Comparison of ENCODE assay signal across 13 cellular contexts in the genomic region with DNA sequence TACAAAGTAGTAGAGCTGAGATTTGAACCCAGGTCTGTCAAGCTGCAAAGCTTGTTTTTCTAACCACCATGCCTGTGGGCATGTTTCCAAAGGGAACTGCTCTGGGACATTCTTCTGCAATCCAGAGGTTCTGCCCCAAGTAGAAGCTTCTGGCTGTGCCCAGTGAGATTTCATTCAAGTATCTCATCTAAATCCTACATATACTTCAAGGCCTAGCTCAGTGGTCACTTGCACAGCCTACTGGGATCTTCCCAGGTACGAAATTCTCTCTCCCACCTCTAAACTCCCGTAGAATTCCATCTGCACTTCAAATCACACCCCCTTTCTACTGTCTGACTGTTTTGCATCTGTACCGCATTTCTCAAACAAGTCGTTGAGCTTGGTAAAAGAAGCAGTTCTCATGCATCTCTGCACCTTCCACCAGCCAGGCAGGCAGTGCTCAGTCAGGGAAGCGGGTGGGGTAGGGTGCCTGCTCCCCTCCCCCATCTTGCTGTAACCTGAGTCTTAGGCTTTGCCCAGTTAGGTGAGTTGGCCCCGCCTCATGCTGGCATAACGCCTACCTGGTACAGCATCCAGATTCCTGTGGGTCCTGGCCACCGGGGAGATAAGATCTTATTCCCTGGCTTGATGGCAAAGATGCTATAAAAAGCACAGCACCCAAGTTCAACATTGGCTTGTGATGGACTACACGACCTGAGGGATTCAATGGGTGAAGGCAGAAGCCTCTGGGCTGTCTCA. TPM values are rescaled to one million over a fixed set of nuclear protein-coding genes. Genes with fewer than 3 reads are reported as not detected.
DNase-seq lines count a peak whose midpoint lies in the region; ATAC-seq and TF ChIP-seq lines count a peak whose summit lies in the region.
"Had no signal": no experiment of that assay in that cellular context is flagged by ENCODE, and none has a peak within 500 bp of the region (broad histone marks: within the 10 kb centered on the region; RNA-seq: fewer than 3 reads in every experiment).

No MANE protein-coding gene starts in this region.

- H3K4me3 ChIP-seq in BLaER1 = no peak overlapping the region
- peak overlapping the region; percentile 47; the same call in 1 of the 2 replicates for H3K4me3 ChIP-seq in Karpas-422 (ENCODE audit: low read length)
- no peak overlapping the region for H3K4me3 ChIP-seq in RWPE2 (ENCODE audit: severe bottlenecking)
- no peak overlapping the region for H3K4me3 ChIP-seq in lung
- H3K4me3 ChIP-seq: esophagus muscularis mucosa had no signal

- peaks cover 100% of the 10 kb centered on the region for H3K79me2 ChIP-seq in Karpas-422 (ENCODE audit: low read length)

- H3K36me3 ChIP-seq in BLaER1 (peaks cover 9% of the 10 kb centered on the region; the same call in 1 of the 2 replicates), Karpas-422 (ENCODE audit: insufficient read depth, low read length) (peaks cover 15% of the 10 kb centered on the region), RWPE2 (ENCODE audit: low read depth) (peaks cover 25% of the 10 kb centered on the region; the same call in 1 of the 2 replicates), lung (ENCODE audit: control insufficient read depth in 2 of 2, insufficient read depth in 2 of 2, low read length in 2 of 2) (peaks cover 0 to 3% of the 10 kb centered on the region in 2 donors)
- H3K36me3 ChIP-seq: esophagus muscularis mucosa had no signal

- no peak overlapping the region for H2AFZ ChIP-seq in Karpas-422 (ENCODE audit: low read length)

- WGBS in lung, 2 donors = 70 to 88% methylated on average over 9 of the region's 9 CpGs

- H3K27ac ChIP-seq in BLaER1 (no peak overlapping the region), Karpas-422 (ENCODE audit: low read length) (peak overlapping the region; percentile 99), RWPE2 (ENCODE audit: poor library complexity, severe bottlenecking) (peak overlapping the region; percentile 78), lung (ENCODE audit: low read depth in 1 of 2, low read length in 1 of 2) (no peak overlapping the region)
- H3K27ac ChIP-seq: esophagus muscularis mucosa had no signal

- no peaks in the 10 kb centered on the region for H3K9me2 ChIP-seq in Karpas-422 (replicated peaks; ENCODE audit: insufficient read depth, low read length)

- no peaks in the 10 kb centered on the region for H3K27me3 ChIP-seq in BLaER1
- no peaks in the 10 kb centered on the region for H3K27me3 ChIP-seq in Karpas-422 (ENCODE audit: low read length)
- H3K27me3 ChIP-seq in RWPE2 (ENCODE audit: insufficient read depth, poor library complexity, severe bottlenecking) = no peaks in the 10 kb centered on the region
- H3K27me3 ChIP-seq in lung (ENCODE audit: control insufficient read depth, insufficient read depth) = no peaks in the 10 kb centered on the region
- H3K27me3 ChIP-seq: esophagus muscularis mucosa had no signal

- H3K9me3 ChIP-seq in BLaER1 = no peaks in the 10 kb centered on the region
- H3K9me3 ChIP-seq in Karpas-422 (ENCODE audit: low read length) = no peaks in the 10 kb centered on the region
- no peaks in the 10 kb centered on the region for H3K9me3 ChIP-seq in RWPE2 (ENCODE audit: severe bottlenecking)
- no peaks in the 10 kb centered on the region for H3K9me3 ChIP-seq in lung (ENCODE audit: control insufficient read depth in 2 of 2, insufficient read depth in 1 of 2, low read length in 1 of 2)
- H3K9me3 ChIP-seq: esophagus muscularis mucosa had no signal

- DNase-seq in Karpas-422 (no peak), RWPE2 (ENCODE audit: low spot score) (peak; percentile 86), lung (ENCODE audit: low spot score) (peak; percentile 56), HUDEP-2 (lab: John Stamatoyannopoulos, UW; ENCODE audit: unreplicated experiment in 76 of 76) (no peak), SK-N-DZ (ENCODE audit: low spot score) (no peak)
- DNase-seq: GF-D8; HCEC 1CT; stimulated activated naive CD4-positive, alpha-beta T cell treated with Interleukin-2 at 50 U/mL for 16 hours; T-helper 9 cell had no signal

- H3K4me1 ChIP-seq in BLaER1 (peaks cover 53% of the 10 kb centered on the region), Karpas-422 (ENCODE audit: low read length) (peaks cover 100% of the 10 kb centered on the region), RWPE2 (ENCODE audit: insufficient read depth, poor library complexity, severe bottlenecking) (peaks cover 59% of the 10 kb centered on the region), lung (ENCODE audit: control insufficient read depth in 2 of 2, insufficient read depth in 2 of 2, low read length in 2 of 2) (peaks cover 18 to 20% of the 10 kb centered on the region in 2 donors)

- TF ChIP-seq CTCF in RWPE2 (IDR thresholded peaks at IDR 0.05; ENCODE audit: poor library complexity, severe bottlenecking) = no peak
- TF ChIP-seq CTCF in lung (IDR thresholded peaks at IDR 0.05; ENCODE audit: control extremely low read depth, extremely low read depth) = no peak

- peak; percentile 52 for ATAC-seq in RWPE2 (ENCODE audit: low read depth)
- ATAC-seq in lung (ENCODE audit: insufficient read depth, low FRiP score) = no peak
- no peak for ATAC-seq in GM18870 (IDR thresholded peaks at IDR 0.05; ENCODE audit: unreplicated experiment)
- ATAC-seq in GM21423 (IDR thresholded peaks at IDR 0.05; ENCODE audit: unreplicated experiment) = no peak

- H4K20me1 ChIP-seq in BLaER1 = peaks cover 5% of the 10 kb centered on the region; the same call in 1 of the 2 replicates
- peaks cover 39% of the 10 kb centered on the region; the same call in 1 of the 2 replicates for H4K20me1 ChIP-seq in Karpas-422 (ENCODE audit: insufficient read depth, low read depth, low read length)

- H3K9ac ChIP-seq in BLaER1 (no peak overlapping the region), Karpas-422 (ENCODE audit: low read length) (peak overlapping the region; percentile 59)

- peak overlapping the region; percentile 34; the same call in 1 of the 2 replicates for H3K4me2 ChIP-seq in BLaER1
- H3K4me2 ChIP-seq in Karpas-422 (ENCODE audit: low read depth, low read length, poor library complexity, severe bottlenecking) = peak overlapping the region; percentile 72

RNA-seq across cellular contexts. Expression of gene SLC9A1, which starts 13.5 kb away (rescaled TPM):
- 35.3 and 48.6 TPM in 2 replicates for total RNA-seq in Karpas-422 (2014; rRNA removed; shearing (Covaris generic); ENCODE audit: low replicate concordance)
- total RNA-seq in lung = 10 to 100 TPM; 19.3 to 48.0 TPM
- 10 to 100 TPM; 19.7 to 29.6 TPM for polyA plus RNA-seq in lung
- polyA plus RNA-seq in SK-N-DZ (2014; cell fraction: cytosol; rRNA removed) = 3.7 and 5.6 TPM in 2 replicates
- 2.2 and 5.6 TPM in 2 replicates for polyA plus RNA-seq in SK-N-DZ (2014; cell fraction: nucleus; rRNA removed)

Comparison
In these comparisons a context has a peak if more than half of its experiments do, and no peak if none do; other contexts are left out.
1. H3K27ac ChIP-seq: peak in Karpas-422 (single experiment) and RWPE2 (single experiment); none in BLaER1 (single experiment) and lung (0 of 2).
2. DNase-seq: peak in RWPE2 (single experiment) and lung (single experiment); none in Karpas-422 (single experiment), HUDEP-2 (0 of 76) and SK-N-DZ (single experiment).